In the genomic region with DNA sequence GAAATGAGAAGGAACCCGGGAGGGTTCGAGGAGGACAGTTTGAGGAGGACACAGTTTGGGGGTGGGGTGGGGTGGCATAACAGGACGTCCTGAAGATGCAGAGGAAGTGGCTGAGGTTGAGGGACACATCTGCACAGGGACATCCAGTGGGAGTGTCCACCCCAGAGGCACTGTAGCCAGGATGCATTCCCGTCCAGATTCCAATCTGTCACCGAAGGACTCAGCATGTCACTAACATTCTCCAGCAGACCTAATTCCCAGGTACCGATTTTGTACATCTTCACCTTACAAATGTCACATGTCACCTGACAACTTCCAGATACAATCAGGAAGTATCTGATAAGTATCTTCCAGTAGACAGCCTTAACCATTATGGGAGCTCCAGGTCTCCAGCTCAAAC, we compare ENCODE assay signal across 31 cellular contexts. TPM values are rescaled to one million over a fixed set of nuclear protein-coding genes. Genes with fewer than 3 reads are reported as not detected.
"Had no signal": no experiment of that assay in that cellular context is flagged by ENCODE, and none has a peak within 500 bp of the region (broad histone marks: within the 10 kb centered on the region; RNA-seq: fewer than 3 reads in every experiment).

No MANE protein-coding gene starts in this region.

- H3K27ac Mint-ChIP-seq: activated CD4-positive, alpha-beta T cell treated with anti-CD3 and anti-CD28 coated beads for 36 hours; activated CD4-positive, alpha-beta T cell treated with anti-CD3 and anti-CD28 coated beads, Interleukin-2, amount 10 ng/mL, durations not matched to agents 7 days and 5 days; activated CD8-positive, alpha-beta T cell treated with anti-CD3 and anti-CD28 coated beads, Interleukin-2, amount 10 ng/mL, durations not matched to agents 7 days and 5 days; activated naive CD4-positive, alpha-beta T cell treated with anti-CD3 and anti-CD28 coated beads for 36 hours; activated naive CD4-positive, alpha-beta T cell treated with anti-CD3 and anti-CD28 coated beads, Interleukin-2, amount 50 U/mL, for 72 hours; activated T-cell treated with anti-CD3 and anti-CD28 coated beads, Interleukin-2, amount 50 U/mL, for 24 hours had no signal

- H3K36me3 Mint-ChIP-seq: activated naive CD4-positive, alpha-beta T cell treated with anti-CD3 and anti-CD28 coated beads, Interleukin-2, amount 50 U/mL, for 72 hours had no signal

- H3K4me3 Mint-ChIP-seq: activated CD4-positive, alpha-beta T cell treated with anti-CD3 and anti-CD28 coated beads for 36 hours; activated CD4-positive, alpha-beta T cell treated with anti-CD3 and anti-CD28 coated beads, Interleukin-2, amount 10 ng/mL, durations not matched to agents 7 days and 5 days; activated CD8-positive, alpha-beta T cell treated with anti-CD3 and anti-CD28 coated beads, Interleukin-2, amount 10 ng/mL, durations not matched to agents 7 days and 5 days; activated naive CD4-positive, alpha-beta T cell treated with anti-CD3 and anti-CD28 coated beads for 36 hours; activated T-cell treated with anti-CD3 and anti-CD28 coated beads, Interleukin-2, amount 50 U/mL, for 24 hours; brain; WTC11 had no signal

- ATAC-seq: activated CD4-positive, alpha-beta T cell treated with anti-CD3 and anti-CD28 coated beads for 36 hours; activated CD4-positive, CD25-positive, alpha-beta regulatory T cell treated with anti-CD3 and anti-CD28 coated beads, Interleukin-2, amount 50 U/mL, for 24 hours; activated CD8-positive, alpha-beta T cell treated with anti-CD3 and anti-CD28 coated beads, Interleukin-2, amount 10 ng/mL, durations not matched to agents 7 days and 5 days; activated naive CD4-positive, alpha-beta T cell treated with anti-CD3 and anti-CD28 coated beads, Interleukin-2, amount 50 U/mL, for 72 hours; WTC11 had no signal

- H3K27me3 ChIP-seq: adrenal gland, MG63 had no signal

- H3K36me3 ChIP-seq: adrenal gland, MG63 had no signal

- H3K27ac ChIP-seq: adrenal gland, PC-9, SK-N-MC had no signal

- H3K9me3 Mint-ChIP-seq: activated CD4-positive, alpha-beta T cell treated with anti-CD3 and anti-CD28 coated beads, Interleukin-2, amount 10 ng/mL, durations not matched to agents 7 days and 5 days; activated naive CD4-positive, alpha-beta T cell treated with anti-CD3 and anti-CD28 coated beads for 36 hours; activated naive CD4-positive, alpha-beta T cell treated with anti-CD3 and anti-CD28 coated beads, Interleukin-2, amount 50 U/mL, for 72 hours; activated T-cell treated with anti-CD3 and anti-CD28 coated beads, Interleukin-2, amount 50 U/mL, for 24 hours; WTC11 had no signal

- H3K4me1 Mint-ChIP-seq: activated CD4-positive, alpha-beta T cell treated with anti-CD3 and anti-CD28 coated beads for 36 hours; activated CD4-positive, alpha-beta T cell treated with anti-CD3 and anti-CD28 coated beads, Interleukin-2, amount 10 ng/mL, durations not matched to agents 7 days and 5 days had no signal

- FAIRE-seq: astrocyte, RCC 7860 had no signal

- H3K4me2 ChIP-seq: PC-9 had no signal

- DNase-seq: activated CD4-positive, alpha-beta T cell treated with anti-CD3 and anti-CD28 coated beads for 36 hours; activated CD4-positive, alpha-beta T cell treated with anti-CD3 and anti-CD28 coated beads, Interleukin-2, amount 10 ng/mL, durations not matched to agents 7 days and 5 days; activated CD4-positive, alpha-beta T cell treated with anti-CD3 and anti-CD28 coated beads, Interleukin-2, amount 50 U/mL, for 48 hours; activated CD8-positive, alpha-beta T cell treated with anti-CD3 and anti-CD28 coated beads, Interleukin-2, amount 10 ng/mL, durations not matched to agents 7 days and 5 days; activated gamma-delta T cell treated with Interleukin-2 at 50 U/mL for 16 hours; activated naive CD4-positive, alpha-beta T cell treated with anti-CD3 and anti-CD28 coated beads for 36 hours; activated T-cell treated with anti-CD3 and anti-CD28 coated beads, Interleukin-2, amount 50 U/mL, for 24 hours; adrenal gland; central memory CD4-positive, alpha-beta T cell; Kasumi-1; KG1; MG63; NCI-H1048; NCI-H1105 treated with DMSO at 0.1 percent for 48 hours; NCI-H1436; NCI-H1694; NCI-H1930; NCI-H2081 treated with DMSO at 0.1 percent for 48 hours; NCI-H226; NCI-H526; NCI-H748 treated with DMSO at 0.1 percent for 48 hours; PC-9; Right ventricle myocardium superior; T1000 had no signal

- H2AFZ ChIP-seq: PC-9 had no signal

- H3K4me1 ChIP-seq: adrenal gland had no signal

- H3K9me3 ChIP-seq: adrenal gland had no signal

- H3K4me3 ChIP-seq: adrenal gland, MG63, PC-9, SK-N-MC had no signal

RNA-seq across cellular contexts. Expression of gene EPB41L4B, which starts 42.6 kb away (rescaled TPM):
- total RNA-seq: activated CD4-positive, alpha-beta T cell treated with anti-CD3 and anti-CD28 coated beads, Interleukin-2, amount 10 ng/mL, durations not matched to agents 7 days and 5 days; activated CD8-positive, alpha-beta T cell treated with anti-CD3 and anti-CD28 coated beads, Interleukin-2, amount 10 ng/mL, durations not matched to agents 7 days and 5 days had no signal
